11 cellular contexts compared by ENCODE assay signal in the genomic region with DNA sequence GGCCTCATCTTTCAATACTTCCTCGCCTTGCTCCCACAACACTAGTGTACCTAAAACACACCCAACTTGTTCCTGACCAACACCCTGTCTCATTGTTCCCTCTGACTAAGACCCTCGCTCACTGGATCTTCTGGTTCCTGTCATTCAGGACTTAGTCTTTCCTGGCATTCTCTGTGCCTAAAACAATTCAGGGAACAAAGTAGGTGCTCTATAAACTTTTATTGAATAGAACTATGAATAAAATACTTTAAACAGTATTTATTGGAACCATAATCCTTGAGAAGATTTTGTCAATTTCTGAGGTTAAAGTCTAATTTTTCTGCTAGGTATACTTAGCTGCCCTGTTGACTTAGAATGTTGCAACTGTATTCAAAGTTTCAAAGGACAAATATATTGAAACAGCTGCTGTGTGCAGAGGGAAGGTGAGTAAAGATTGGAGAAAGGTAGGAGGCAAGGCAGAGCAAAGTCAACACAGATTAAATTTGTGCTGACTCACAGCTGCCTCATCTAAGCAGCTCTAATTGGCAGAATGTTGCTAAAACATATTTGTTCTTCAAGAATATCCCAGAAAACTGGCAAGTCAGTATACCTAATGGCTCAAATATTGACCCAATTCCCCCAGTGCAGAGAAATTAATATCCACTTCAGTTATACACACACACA. TPM values are rescaled to one million over a fixed set of nuclear protein-coding genes. Genes with fewer than 3 reads are reported as not detected.
DNase-seq lines count a peak whose midpoint lies in the region; ATAC-seq and TF ChIP-seq lines count a peak whose summit lies in the region.
"Had no signal": no experiment of that assay in that cellular context is flagged by ENCODE, and none has a peak within 500 bp of the region (broad histone marks: within the 10 kb centered on the region; RNA-seq: fewer than 3 reads in every experiment).

No MANE protein-coding gene starts in this region.

- H3K27ac ChIP-seq in epithelial cell of prostate: peak overlapping the region; percentile 87
- no peak overlapping the region for H3K27ac ChIP-seq in parathyroid adenoma
- H3K27ac ChIP-seq in WERI-Rb-1: no peak overlapping the region
- H3K27ac ChIP-seq in suprapubic skin: no peak overlapping the region

- no peak for TF ChIP-seq POLR2A in suprapubic skin (IDR thresholded peaks at IDR 0.05)

- no peaks in the 10 kb centered on the region for H3K36me3 ChIP-seq in parathyroid adenoma (ENCODE audit: control insufficient read depth, insufficient read depth, low read length)
- no peaks in the 10 kb centered on the region for H3K36me3 ChIP-seq in WERI-Rb-1
- H3K36me3 ChIP-seq in suprapubic skin: no peaks in the 10 kb centered on the region

- WGBS in suprapubic skin: 77% methylated on average over 2 of the region's 2 CpGs

- H3K9ac ChIP-seq in parathyroid adenoma: no peak overlapping the region

- H3K4me3 ChIP-seq in parathyroid adenoma (ENCODE audit: low read depth, low read length): no peak overlapping the region
- no peak overlapping the region for H3K4me3 ChIP-seq in WERI-Rb-1 (ENCODE audit: low read depth, low read length)
- H3K4me3 ChIP-seq in suprapubic skin: no peak overlapping the region

- no peak for TF ChIP-seq EP300 in suprapubic skin (IDR thresholded peaks at IDR 0.05)

- H2AFZ ChIP-seq in parathyroid adenoma: peak overlapping the region; percentile 47

- no peak for ATAC-seq in GM18520 (IDR thresholded peaks at IDR 0.05; ENCODE audit: unreplicated experiment)

- H3K79me2 ChIP-seq in parathyroid adenoma: no peaks in the 10 kb centered on the region

- DNase-seq in HPDE6-E6E7 (ENCODE audit: extremely low spot score) (peak; percentile 42), NCI-H748 (lab: John Stamatoyannopoulos, UW; ENCODE audit: unreplicated experiment) (peak; percentile 83), epithelial cell of prostate (ENCODE audit: low read depth, low spot score) (peak; percentile 57), WERI-Rb-1 (no peak), suprapubic skin (ENCODE audit: low spot score in 2 of 2) (no peak)
- DNase-seq in activated CD4-positive, alpha-beta T cell treated with anti-CD3 and anti-CD28 coated beads for 48 hours: no peak
- DNase-seq: Kasumi-1, retina had no signal

- H3K27me3 ChIP-seq in parathyroid adenoma (ENCODE audit: control insufficient read depth, insufficient read depth, low read length) (no peaks in the 10 kb centered on the region), WERI-Rb-1 (ENCODE audit: insufficient read depth, low read depth, severe bottlenecking) (no peaks in the 10 kb centered on the region), suprapubic skin (no peaks in the 10 kb centered on the region)

- H3K9me3 ChIP-seq in parathyroid adenoma (ENCODE audit: control insufficient read depth, low read length) (no peaks in the 10 kb centered on the region), WERI-Rb-1 (ENCODE audit: severe bottlenecking) (no peaks in the 10 kb centered on the region), suprapubic skin (peaks cover 3% of the 10 kb centered on the region)

- no peak overlapping the region for H3K4me2 ChIP-seq in parathyroid adenoma (ENCODE audit: low read length)

- TF ChIP-seq CTCF in parathyroid adenoma (IDR thresholded peaks at IDR 0.05) (no peak), WERI-Rb-1 (IDR thresholded peaks at IDR 0.05; ENCODE audit: low read depth, low read length) (no peak), suprapubic skin (IDR thresholded peaks at IDR 0.05) (no peak)

- no peaks in the 10 kb centered on the region for H3K4me1 ChIP-seq in parathyroid adenoma
- peaks cover 6% of the 10 kb centered on the region for H3K4me1 ChIP-seq in suprapubic skin

RNA-seq across cellular contexts. Expression of gene GSTA2, which starts 37.6 kb away (rescaled TPM):
- not detected for total RNA-seq in suprapubic skin
- total RNA-seq: cerebellum had no signal

RNA-seq across cellular contexts. Expression of gene TMEM14A, which starts 54.7 kb away (rescaled TPM):
- total RNA-seq in suprapubic skin: 10 to 100 TPM; 10.1 to 15.7 (median 12.4) TPM

Comparison
In these comparisons a context has a peak if more than half of its experiments do, and no peak if none do; other contexts are left out.
1. DNase-seq: peak in HPDE6-E6E7 (single experiment), NCI-H748 (single experiment) and epithelial cell of prostate (single experiment); none in activated CD4-positive, alpha-beta T cell treated with anti-CD3 and anti-CD28 coated beads for 48 hours (single experiment), WERI-Rb-1 (single experiment) and suprapubic skin (0 of 2).